8 cellular contexts compared by ENCODE assay signal in the genomic region with DNA sequence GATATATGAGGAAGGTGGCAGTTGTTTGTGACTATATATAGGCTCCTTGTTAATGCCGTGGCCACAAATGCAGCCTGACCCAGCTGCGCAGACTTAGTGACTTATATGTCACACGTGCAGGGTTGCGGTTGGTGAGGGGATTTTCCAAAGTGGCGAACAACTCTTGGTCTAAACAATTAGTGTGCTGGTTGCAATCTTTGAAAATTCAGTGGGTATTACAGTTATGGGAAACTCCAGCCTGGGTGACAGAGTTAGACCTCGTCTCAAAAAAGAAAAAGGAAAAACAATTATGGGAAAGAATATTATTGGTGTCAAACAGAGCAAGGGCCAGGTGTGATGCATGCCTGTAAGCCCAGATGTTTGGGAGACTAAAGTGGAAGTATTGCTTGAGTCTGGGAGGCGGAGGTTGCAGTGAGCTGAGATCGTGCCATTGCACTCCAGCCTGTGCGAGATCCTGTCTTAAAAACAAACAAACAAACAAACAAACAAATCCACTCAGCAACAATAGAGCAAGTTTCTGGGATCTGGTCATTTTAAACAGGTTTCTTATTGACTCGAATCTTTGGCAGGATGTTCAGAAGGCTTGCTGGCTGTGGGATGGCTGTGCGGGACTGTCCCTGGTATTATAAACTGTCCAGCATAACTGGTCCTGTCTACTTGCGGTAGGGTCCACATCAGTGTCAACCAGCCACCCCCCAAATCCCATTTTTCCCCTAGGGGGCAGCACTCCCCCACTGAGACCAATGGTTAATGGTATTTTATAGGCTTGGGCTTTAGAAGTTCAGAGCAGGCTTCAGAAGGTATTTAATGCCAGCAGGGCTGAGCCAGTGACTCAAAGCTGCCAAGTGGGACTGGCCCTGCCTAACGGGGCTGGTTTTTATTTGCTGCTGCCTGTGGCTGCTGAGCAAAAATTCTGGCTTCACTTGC. TPM values are rescaled to one million over a fixed set of nuclear protein-coding genes. Genes with fewer than 3 reads are reported as not detected.
DNase-seq lines count a peak whose midpoint lies in the region; ATAC-seq and TF ChIP-seq lines count a peak whose summit lies in the region.

No MANE protein-coding gene starts in this region.

- no peaks in the 10 kb centered on the region for H3K9me3 ChIP-seq in right lobe of liver

- 41% methylated on average over 12 of the region's 13 CpGs for WGBS in right lobe of liver (ENCODE audit: insufficient coverage, low coverage, low lambda C conversion rate, missing lambda C conversion rate)

- H3K4me1 ChIP-seq in right lobe of liver, result peaks cover 0 to 9% (median 3%) of the 10 kb centered on the region in 4 donors

- H3K27me3 ChIP-seq in right lobe of liver, result no peaks in the 10 kb centered on the region

- intact Hi-C loops in right lobe of liver (cut with DNase I), result no loop called here

- peak; percentile 70 for TF ChIP-seq CTCF in AG10803 (conservative IDR thresholded peaks at IDR 0.05; ENCODE audit: low read length)
- peak; percentile 61 to 77 (median 71) for TF ChIP-seq CTCF in right lobe of liver (IDR thresholded peaks at IDR 0.05)

- peak; percentile 84 for DNase-seq in AG10803 (ENCODE audit: low read depth)
- DNase-seq in NCI-H2171 (lab: John Stamatoyannopoulos, UW), result peak; percentile 31
- peak; percentile 62 for DNase-seq in activated CD4-positive, CD25-positive, alpha-beta regulatory T cell treated with anti-CD3 and anti-CD28 coated beads, Interleukin-2, amount 50 U/mL, for 72 hours
- DNase-seq in cerebellar cortex (ENCODE audit: low spot score), result peak; percentile 72
- peak; percentile 42 to 84 (median 70) for DNase-seq in right lobe of liver
- peak; percentile 20 for DNase-seq in stimulated activated CD8-positive, alpha-beta memory T cell treated with anti-CD3 and anti-CD28 coated beads, Interleukin-15, amount 100 ng/mL, for 24 hours (ENCODE audit: low read depth)

- H3K27ac ChIP-seq in right lobe of liver, result no peak overlapping the region

- ATAC-seq in GM18511 (IDR thresholded peaks at IDR 0.05; ENCODE audit: unreplicated experiment) (peak; percentile 89), HG02981 (IDR thresholded peaks at IDR 0.05; ENCODE audit: unreplicated experiment) (peak; percentile 74), right lobe of liver (peak; percentile 89 to 98 (median 94))

- no peaks in the 10 kb centered on the region for H3K36me3 ChIP-seq in right lobe of liver

- TF ChIP-seq POLR2A in right lobe of liver (IDR thresholded peaks at IDR 0.05), result no peak

- no peak overlapping the region for H3K4me3 ChIP-seq in AG10803 (ENCODE audit: low read length)
- no peak overlapping the region for H3K4me3 ChIP-seq in right lobe of liver

RNA-seq across cellular contexts. Expression of a gene that starts 15.4 kb away (rescaled TPM):
- total RNA-seq in right lobe of liver, result 10 to 100 TPM in 1 of 6 experiments, 1 to 10 TPM in 5; 1.2 to 21.4 (median 7.2) TPM

RNA-seq across cellular contexts. Expression of a gene that starts 22.2 kb away (rescaled TPM):
- total RNA-seq in right lobe of liver, result 10 to 100 TPM; 30.5 to 66.8 (median 44.8) TPM

RNA-seq across cellular contexts. Expression of a gene that starts 59.6 kb away (rescaled TPM):
- total RNA-seq in right lobe of liver, result under 1 TPM in 5 of 6 experiments, not detected in 1; 0.16 to 0.47 (median 0.35) TPM

Comparison
In these comparisons a context has a peak if more than half of its experiments do, and no peak if none do; other contexts are left out.
1. DNase-seq: peak in every context shown above with its lines; median percentile 84 in AG10803; 72 in cerebellar cortex; 70 in right lobe of liver; 62 in activated CD4-positive, CD25-positive, alpha-beta regulatory T cell treated with anti-CD3 and anti-CD28 coated beads, Interleukin-2, amount 50 U/mL, for 72 hours; 31 in NCI-H2171; 20 in stimulated activated CD8-positive, alpha-beta memory T cell treated with anti-CD3 and anti-CD28 coated beads, Interleukin-15, amount 100 ng/mL, for 24 hours.